Comparison of ENCODE assay signal across 1 cellular context in genomic region chr7:134316539-134317344, GRCh38.
TF ChIP-seq lines count a peak whose summit lies in the region.

TSS of gene SLC35B4 (minus strand) at chr7:134316930. CDS start at chr7:134316751, 179 bp downstream.

TF ChIP-seq in K562, 482 proteins besides CTCF, POLR2A, EP300 and RAD21 (continued from another document and continues in another):
- TF ChIP-seq RBBP5 (IDR thresholded peaks at IDR 0.05; ENCODE audit: borderline replicate concordance, insufficient read depth, low read length, poor library complexity, severe bottlenecking), result peak; percentile 96
- peak; percentile 99 for TF ChIP-seq ETS1 (conservative IDR thresholded peaks at IDR 0.05; ENCODE audit: control insufficient read depth, low read depth, low read length)
- TF ChIP-seq E2F4 (CRISPR knock-in tag; IDR thresholded peaks at IDR 0.05; ENCODE audit: low read depth), result peak; percentile 60; the same call in 1 of the 2 replicates
- no peak for TF ChIP-seq ZNF3 (CRISPR knock-in tag; IDR thresholded peaks at IDR 0.05)
- no peak for TF ChIP-seq ZNF655 (CRISPR knock-in tag; IDR thresholded peaks at IDR 0.05)
- TF ChIP-seq E2F1 (CRISPR knock-in tag; IDR thresholded peaks at IDR 0.05), result peak; percentile 91
- 0 out of 2 replicates have a peak, but pooled peaks have one; percentile 65 for TF ChIP-seq HBP1 (CRISPR knock-in tag; IDR thresholded peaks at IDR 0.05)
- no peak for TF ChIP-seq POLR3A (IDR thresholded peaks at IDR 0.05; ENCODE audit: borderline replicate concordance, extremely low read depth, insufficient read depth, insufficient read length)
- TF ChIP-seq HDAC3 (IDR thresholded peaks at IDR 0.05; ENCODE audit: borderline replicate concordance, partially characterized antibody), result no peak
- peak; percentile 54 for TF ChIP-seq POLR2B (IDR thresholded peaks at IDR 0.05; ENCODE audit: low read depth, partially characterized antibody)
- TF ChIP-seq PHF21A (IDR thresholded peaks at IDR 0.05; ENCODE audit: borderline replicate concordance, low read depth), result no peak
- TF ChIP-seq ZFP30 (CRISPR knock-in tag; IDR thresholded peaks at IDR 0.05; ENCODE audit: borderline replicate concordance), result no peak
- peak; percentile 71 for TF ChIP-seq RB1 (IDR thresholded peaks at IDR 0.05; ENCODE audit: low read depth)
- TF ChIP-seq ZNF12 (CRISPR knock-in tag; IDR thresholded peaks at IDR 0.05), result peak; percentile 83
- peak; percentile 58 for TF ChIP-seq RBM25 (IDR thresholded peaks at IDR 0.05; ENCODE audit: low read depth, low read length, severe bottlenecking)
- no peak for TF ChIP-seq TAF9B (IDR thresholded peaks at IDR 0.05; ENCODE audit: partially characterized antibody)
- TF ChIP-seq ZNF384 (IDR thresholded peaks at IDR 0.05; ENCODE audit: low read depth, low read length), result 0 out of 2 replicates have a peak, but pooled peaks have one; percentile 15
- TF ChIP-seq MYNN (IDR thresholded peaks at IDR 0.05), result no peak
- TF ChIP-seq MYNN (CRISPR knock-in tag; IDR thresholded peaks at IDR 0.05), result no peak
- peak; percentile 73; the same call in 1 of the 2 replicates for TF ChIP-seq SREBF1 (IDR thresholded peaks at IDR 0.05; ENCODE audit: borderline replicate concordance, low read depth, low read length)
- peak; percentile 81; the same call in 1 of the 2 replicates for TF ChIP-seq GTF2F1 (IDR thresholded peaks at IDR 0.05; ENCODE audit: low read depth, low read length)
- 0 out of 2 replicates have a peak, but pooled peaks have one; percentile 76 for TF ChIP-seq ZBTB43 (CRISPR knock-in tag; IDR thresholded peaks at IDR 0.05)
- TF ChIP-seq PCBP2 (IDR thresholded peaks at IDR 0.05; ENCODE audit: low read depth, low read length, poor library complexity, severe bottlenecking), result no peak
- peak; percentile 89 for TF ChIP-seq ZBTB12 (CRISPR knock-in tag; IDR thresholded peaks at IDR 0.05)
- peak; percentile 74 for TF ChIP-seq ZNF431 (CRISPR knock-in tag; IDR thresholded peaks at IDR 0.05)
- TF ChIP-seq ZBTB33 (CRISPR knock-in tag; IDR thresholded peaks at IDR 0.05), result peak; percentile 61
- TF ChIP-seq TCF3 (CRISPR knock-in tag; IDR thresholded peaks at IDR 0.05), result peak; percentile 46; the same call in 1 of the 2 replicates
- peak; percentile 96 for TF ChIP-seq ZNF644 (tag; IDR thresholded peaks at IDR 0.05; ENCODE audit: low read depth)
- no peak for TF ChIP-seq HEY1 (CRISPR knock-in tag; IDR thresholded peaks at IDR 0.05; ENCODE audit: borderline replicate concordance)
- TF ChIP-seq ZNF274 (IDR thresholded peaks at IDR 0.05; ENCODE audit: borderline replicate concordance, low read depth, low read length), result no peak
- TF ChIP-seq STAT5A (IDR thresholded peaks at IDR 0.05; ENCODE audit: borderline replicate concordance, low read length), result peak; percentile 40; the same call in 1 of the 2 replicates
- no peak; a peak in 1 of 4 replicates for TF ChIP-seq ETV6 (IDR thresholded peaks at IDR 0.05; ENCODE audit: borderline replicate concordance in 1 of 2, low read depth in 2 of 2, low read length in 1 of 2)
- peak; percentile 57; the same call in 1 of the 2 replicates for TF ChIP-seq ETV6 (CRISPR knock-in tag; IDR thresholded peaks at IDR 0.05; ENCODE audit: borderline replicate concordance)
- TF ChIP-seq KLF10 (CRISPR knock-in tag; IDR thresholded peaks at IDR 0.05), result no peak
- TF ChIP-seq ILK (tag; IDR thresholded peaks at IDR 0.05; ENCODE audit: borderline replicate concordance, low read depth), result no peak
- TF ChIP-seq NRF1 (conservative IDR thresholded peaks at IDR 0.05 in 1 of 2, IDR thresholded peaks at IDR 0.05 in 1 of 2), result peak; percentile 79 to 83
- no peak for TF ChIP-seq ZNF174 (CRISPR knock-in tag; IDR thresholded peaks at IDR 0.05)
- TF ChIP-seq ZBED1 (IDR thresholded peaks at IDR 0.05), result peak; percentile 69; the same call in 1 of the 2 replicates
- TF ChIP-seq SMAD4 (CRISPR knock-in tag; conservative IDR thresholded peaks at IDR 0.05), result 0 out of 2 replicates have a peak, but pooled peaks have one; percentile 56
- TF ChIP-seq FOXO4 (CRISPR knock-in tag; IDR thresholded peaks at IDR 0.05), result no peak
- TF ChIP-seq CAMTA2 (CRISPR knock-in tag; conservative IDR thresholded peaks at IDR 0.05), result 0 out of 2 replicates have a peak, but pooled peaks have one; percentile 51
- TF ChIP-seq MAFK (IDR thresholded peaks at IDR 0.05; ENCODE audit: low read length), result 0 out of 2 replicates have a peak, but pooled peaks have one; percentile 15
- peak; percentile 96 for TF ChIP-seq GABPA (tag; conservative IDR thresholded peaks at IDR 0.05; ENCODE audit: low read depth)
- peak; percentile 95 for TF ChIP-seq ELF2 (CRISPR knock-in tag; IDR thresholded peaks at IDR 0.05)
- no peak for TF ChIP-seq BRD9 (IDR thresholded peaks at IDR 0.05; ENCODE audit: low read depth, partially characterized antibody)
- TF ChIP-seq TFAP4 (CRISPR knock-in tag; IDR thresholded peaks at IDR 0.05; ENCODE audit: borderline replicate concordance), result peak; percentile 91
- TF ChIP-seq HDAC1 (IDR thresholded peaks at IDR 0.05), result peak in 1 of 2 experiments; percentile 73; a peak in 2 of 4 replicates
- no peak for TF ChIP-seq NFXL1 (CRISPR knock-in tag; IDR thresholded peaks at IDR 0.05)
- no peak for TF ChIP-seq KLF6 (CRISPR knock-in tag; IDR thresholded peaks at IDR 0.05; ENCODE audit: borderline replicate concordance)
- TF ChIP-seq TBP (optimal IDR thresholded peaks at IDR 0.05; ENCODE audit: low read depth, low read length), result peak; percentile 86
- TF ChIP-seq SOX6 (IDR thresholded peaks at IDR 0.05), result 0 out of 2 replicates have a peak, but pooled peaks have one; percentile 9
- TF ChIP-seq BCL6 (CRISPR knock-in tag; IDR thresholded peaks at IDR 0.05), result no peak
- peak in 1 of 2 experiments; percentile 32; a peak in 2 of 4 replicates for TF ChIP-seq RCOR1 (IDR thresholded peaks at IDR 0.05; ENCODE audit: borderline replicate concordance in 1 of 2, low read depth in 2 of 2, low read length in 2 of 2)
- no peak; the same call in 1 of the 2 replicates for TF ChIP-seq STAG1 (CRISPR knock-in tag; IDR thresholded peaks at IDR 0.05; ENCODE audit: borderline replicate concordance)
- TF ChIP-seq PHF8 (IDR thresholded peaks at IDR 0.05; ENCODE audit: borderline replicate concordance, low read length), result peak; percentile 100
- TF ChIP-seq KLF1 (tag; IDR thresholded peaks at IDR 0.05), result peak; percentile 20; the same call in 1 of the 2 replicates
- no peak for TF ChIP-seq SNRNP70 (optimal IDR thresholded peaks at IDR 0.05; ENCODE audit: low read depth, low read length)
- peak; percentile 98 for TF ChIP-seq KAT7 (CRISPR knock-in tag; IDR thresholded peaks at IDR 0.05; ENCODE audit: borderline replicate concordance)
- TF ChIP-seq CBX3 (IDR thresholded peaks at IDR 0.05; ENCODE audit: borderline replicate concordance in 1 of 2, low read length in 2 of 2), result peak in 1 of 2 experiments; percentile 74; a peak in 2 of 3 replicates
- TF ChIP-seq WHSC1 (IDR thresholded peaks at IDR 0.05; ENCODE audit: low read length), result peak; percentile 17
- peak; percentile 85 for TF ChIP-seq FOXJ2 (tag; IDR thresholded peaks at IDR 0.05)
- no peak for TF ChIP-seq ZNF217 (CRISPR knock-in tag; IDR thresholded peaks at IDR 0.05)
